1 cellular context compared by ENCODE assay signal in the genomic region with DNA sequence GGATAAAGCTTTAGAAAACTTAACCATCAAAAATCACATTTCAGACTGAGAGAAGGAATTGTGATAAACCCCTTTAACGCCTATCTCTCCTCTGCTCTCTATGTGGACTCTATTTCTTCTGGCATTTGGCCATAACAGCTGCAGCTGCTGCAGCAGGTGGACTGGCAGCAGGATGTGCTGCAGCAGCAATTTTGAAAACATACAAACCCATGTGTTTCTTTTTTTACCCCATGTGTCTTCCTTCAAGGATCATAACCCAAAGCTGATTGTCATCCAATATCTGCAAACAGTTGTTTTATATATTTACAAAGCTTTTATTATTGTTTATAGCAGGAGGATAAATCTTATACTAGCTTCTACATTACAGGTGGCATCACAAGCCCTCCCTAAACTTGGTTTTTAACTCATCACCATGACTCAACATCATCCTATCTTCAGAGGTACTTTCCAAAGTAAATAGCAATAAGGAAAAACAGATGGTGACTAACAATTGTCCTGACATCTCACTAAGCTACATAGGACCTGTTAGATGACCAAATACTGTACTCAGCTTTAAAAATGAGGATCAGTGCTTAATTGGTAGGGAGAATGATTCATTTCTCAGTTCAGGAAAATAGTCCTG.
TF ChIP-seq lines count a peak whose summit lies in the region.

No MANE protein-coding gene starts in this region.

TF ChIP-seq in A549, 52 proteins besides CTCF, POLR2A, EP300 and RAD21 (continued from another document):
- TF ChIP-seq, protein P1, sequence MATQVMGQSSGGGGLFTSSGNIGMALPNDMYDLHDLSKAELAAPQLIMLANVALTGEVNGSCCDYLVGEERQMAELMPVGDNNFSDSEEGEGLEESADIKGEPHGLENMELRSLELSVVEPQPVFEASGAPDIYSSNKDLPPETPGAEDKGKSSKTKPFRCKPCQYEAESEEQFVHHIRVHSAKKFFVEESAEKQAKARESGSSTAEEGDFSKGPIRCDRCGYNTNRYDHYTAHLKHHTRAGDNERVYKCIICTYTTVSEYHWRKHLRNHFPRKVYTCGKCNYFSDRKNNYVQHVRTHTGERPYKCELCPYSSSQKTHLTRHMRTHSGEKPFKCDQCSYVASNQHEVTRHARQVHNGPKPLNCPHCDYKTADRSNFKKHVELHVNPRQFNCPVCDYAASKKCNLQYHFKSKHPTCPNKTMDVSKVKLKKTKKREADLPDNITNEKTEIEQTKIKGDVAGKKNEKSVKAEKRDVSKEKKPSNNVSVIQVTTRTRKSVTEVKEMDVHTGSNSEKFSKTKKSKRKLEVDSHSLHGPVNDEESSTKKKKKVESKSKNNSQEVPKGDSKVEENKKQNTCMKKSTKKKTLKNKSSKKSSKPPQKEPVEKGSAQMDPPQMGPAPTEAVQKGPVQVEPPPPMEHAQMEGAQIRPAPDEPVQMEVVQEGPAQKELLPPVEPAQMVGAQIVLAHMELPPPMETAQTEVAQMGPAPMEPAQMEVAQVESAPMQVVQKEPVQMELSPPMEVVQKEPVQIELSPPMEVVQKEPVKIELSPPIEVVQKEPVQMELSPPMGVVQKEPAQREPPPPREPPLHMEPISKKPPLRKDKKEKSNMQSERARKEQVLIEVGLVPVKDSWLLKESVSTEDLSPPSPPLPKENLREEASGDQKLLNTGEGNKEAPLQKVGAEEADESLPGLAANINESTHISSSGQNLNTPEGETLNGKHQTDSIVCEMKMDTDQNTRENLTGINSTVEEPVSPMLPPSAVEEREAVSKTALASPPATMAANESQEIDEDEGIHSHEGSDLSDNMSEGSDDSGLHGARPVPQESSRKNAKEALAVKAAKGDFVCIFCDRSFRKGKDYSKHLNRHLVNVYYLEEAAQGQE (IDR thresholded peaks at IDR 0.05) = no peak
- no peak for TF ChIP-seq CBX2 (IDR thresholded peaks at IDR 0.05; ENCODE audit: borderline replicate concordance, low read depth)
- no peak for TF ChIP-seq MYC (IDR thresholded peaks at IDR 0.05; ENCODE audit: borderline replicate concordance, low read length)
- no peak for TF ChIP-seq TP53 (CRISPR knock-in tag; IDR thresholded peaks at IDR 0.05)
- TF ChIP-seq, protein P2, sequence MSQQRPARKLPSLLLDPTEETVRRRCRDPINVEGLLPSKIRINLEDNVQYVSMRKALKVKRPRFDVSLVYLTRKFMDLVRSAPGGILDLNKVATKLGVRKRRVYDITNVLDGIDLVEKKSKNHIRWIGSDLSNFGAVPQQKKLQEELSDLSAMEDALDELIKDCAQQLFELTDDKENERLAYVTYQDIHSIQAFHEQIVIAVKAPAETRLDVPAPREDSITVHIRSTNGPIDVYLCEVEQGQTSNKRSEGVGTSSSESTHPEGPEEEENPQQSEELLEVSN (IDR thresholded peaks at IDR 0.05; ENCODE audit: borderline replicate concordance, low read depth) = 0 out of 2 replicates have a peak, but pooled peaks have one; percentile 14
- no peak for TF ChIP-seq ZFP36 (IDR thresholded peaks at IDR 0.05; ENCODE audit: borderline replicate concordance, partially characterized antibody)
- no peak for TF ChIP-seq HOXA7 (CRISPR knock-in tag; IDR thresholded peaks at IDR 0.05)
- peak; percentile 68 for TF ChIP-seq FOSL2 (IDR thresholded peaks at IDR 0.05)
- TF ChIP-seq FOSL2 (CRISPR knock-in tag; IDR thresholded peaks at IDR 0.05) = peak; percentile 82
- no peak for TF ChIP-seq ZC3H11A (IDR thresholded peaks at IDR 0.05)
- TF ChIP-seq FOXS1 (CRISPR knock-in tag; IDR thresholded peaks at IDR 0.05) = no peak
- peak; percentile 81 for TF ChIP-seq JUNB (IDR thresholded peaks at IDR 0.05)
- TF ChIP-seq CBX8 (IDR thresholded peaks at IDR 0.05) = no peak
- no peak for TF ChIP-seq EHMT2 (IDR thresholded peaks at IDR 0.05; ENCODE audit: low read depth)
- TF ChIP-seq MAFK (IDR thresholded peaks at IDR 0.05; ENCODE audit: partially characterized antibody) = peak; percentile 94
- TF ChIP-seq, protein P3, sequence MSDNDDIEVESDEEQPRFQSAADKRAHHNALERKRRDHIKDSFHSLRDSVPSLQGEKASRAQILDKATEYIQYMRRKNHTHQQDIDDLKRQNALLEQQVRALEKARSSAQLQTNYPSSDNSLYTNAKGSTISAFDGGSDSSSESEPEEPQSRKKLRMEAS (IDR thresholded peaks at IDR 0.05) = 0 out of 2 replicates have a peak, but pooled peaks have one; percentile 20
- TF ChIP-seq, protein P4, sequence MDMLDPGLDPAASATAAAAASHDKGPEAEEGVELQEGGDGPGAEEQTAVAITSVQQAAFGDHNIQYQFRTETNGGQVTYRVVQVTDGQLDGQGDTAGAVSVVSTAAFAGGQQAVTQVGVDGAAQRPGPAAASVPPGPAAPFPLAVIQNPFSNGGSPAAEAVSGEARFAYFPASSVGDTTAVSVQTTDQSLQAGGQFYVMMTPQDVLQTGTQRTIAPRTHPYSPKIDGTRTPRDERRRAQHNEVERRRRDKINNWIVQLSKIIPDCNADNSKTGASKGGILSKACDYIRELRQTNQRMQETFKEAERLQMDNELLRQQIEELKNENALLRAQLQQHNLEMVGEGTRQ (IDR thresholded peaks at IDR 0.05) = no peak
- TF ChIP-seq RARB (CRISPR knock-in tag; IDR thresholded peaks at IDR 0.05) = no peak
- TF ChIP-seq RNF2 (IDR thresholded peaks at IDR 0.05; ENCODE audit: borderline replicate concordance, low read depth) = no peak
- no peak for TF ChIP-seq ESRRA (IDR thresholded peaks at IDR 0.05; ENCODE audit: borderline replicate concordance, low read length)
- 0 out of 2 replicates have a peak, but pooled peaks have one; percentile 31 for TF ChIP-seq ZNF302 (CRISPR knock-in tag; IDR thresholded peaks at IDR 0.05)
- TF ChIP-seq HOXB13 (CRISPR knock-in tag; IDR thresholded peaks at IDR 0.05; ENCODE audit: low read depth) = no peak
- no peak for TF ChIP-seq HDAC2 (IDR thresholded peaks at IDR 0.05)
- no peak for TF ChIP-seq KDM5A (IDR thresholded peaks at IDR 0.05)
- TF ChIP-seq, protein P5, sequence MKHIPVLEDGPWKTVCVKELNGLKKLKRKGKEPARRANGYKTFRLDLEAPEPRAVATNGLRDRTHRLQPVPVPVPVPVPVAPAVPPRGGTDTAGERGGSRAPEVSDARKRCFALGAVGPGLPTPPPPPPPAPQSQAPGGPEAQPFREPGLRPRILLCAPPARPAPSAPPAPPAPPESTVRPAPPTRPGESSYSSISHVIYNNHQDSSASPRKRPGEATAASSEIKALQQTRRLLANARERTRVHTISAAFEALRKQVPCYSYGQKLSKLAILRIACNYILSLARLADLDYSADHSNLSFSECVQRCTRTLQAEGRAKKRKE (CRISPR knock-in tag; IDR thresholded peaks at IDR 0.05; ENCODE audit: low read depth) = 0 out of 2 replicates have a peak, but pooled peaks have one; percentile 30
- TF ChIP-seq JUN (IDR thresholded peaks at IDR 0.05) = peak; percentile 33 to 39; a peak in 2 of 5 replicates
- no peak for TF ChIP-seq HOXB5 (CRISPR knock-in tag; IDR thresholded peaks at IDR 0.05)
- TF ChIP-seq, protein P6, sequence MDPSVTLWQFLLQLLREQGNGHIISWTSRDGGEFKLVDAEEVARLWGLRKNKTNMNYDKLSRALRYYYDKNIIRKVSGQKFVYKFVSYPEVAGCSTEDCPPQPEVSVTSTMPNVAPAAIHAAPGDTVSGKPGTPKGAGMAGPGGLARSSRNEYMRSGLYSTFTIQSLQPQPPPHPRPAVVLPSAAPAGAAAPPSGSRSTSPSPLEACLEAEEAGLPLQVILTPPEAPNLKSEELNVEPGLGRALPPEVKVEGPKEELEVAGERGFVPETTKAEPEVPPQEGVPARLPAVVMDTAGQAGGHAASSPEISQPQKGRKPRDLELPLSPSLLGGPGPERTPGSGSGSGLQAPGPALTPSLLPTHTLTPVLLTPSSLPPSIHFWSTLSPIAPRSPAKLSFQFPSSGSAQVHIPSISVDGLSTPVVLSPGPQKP (IDR thresholded peaks at IDR 0.05; ENCODE audit: low read depth, low read length) = no peak
- peak; percentile 86 for TF ChIP-seq NFE2L2 (conservative IDR thresholded peaks at IDR 0.05; ENCODE audit: low read length)
- peak; percentile 64; the same call in 1 of the 2 replicates for TF ChIP-seq GATA3 (IDR thresholded peaks at IDR 0.05; ENCODE audit: borderline replicate concordance)
- no peak for TF ChIP-seq NR3C1 (IDR thresholded peaks at IDR 0.05)
- TF ChIP-seq PHF8 (IDR thresholded peaks at IDR 0.05; ENCODE audit: borderline replicate concordance, low read depth) = no peak
- no peak for TF ChIP-seq SREBF2 (IDR thresholded peaks at IDR 0.05)
